ENCODE assay signal across 8 cellular contexts in the genomic region with DNA sequence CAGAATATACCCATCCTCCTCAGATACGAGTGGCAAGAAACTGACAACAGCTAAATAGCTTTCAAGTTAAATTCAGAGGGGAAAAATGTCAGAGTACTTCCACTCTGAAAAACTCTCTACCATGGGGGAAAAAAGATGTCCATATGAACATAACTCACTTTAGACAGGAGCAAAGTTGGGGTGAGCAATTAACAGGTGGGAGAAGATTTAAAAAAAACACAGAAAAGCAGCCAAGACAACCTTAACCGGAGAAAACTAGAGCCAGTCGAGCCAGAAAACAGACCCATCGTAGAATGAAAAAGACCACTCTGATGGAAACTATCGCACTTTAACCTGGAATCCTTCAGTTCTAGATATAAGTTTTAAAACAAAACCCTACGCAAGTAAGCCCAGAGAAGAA. TPM values are rescaled to one million over a fixed set of nuclear protein-coding genes. Genes with fewer than 3 reads are reported as not detected.
DNase-seq lines count a peak whose midpoint lies in the region; FAIRE-seq and TF ChIP-seq lines count a peak whose summit lies in the region.

No MANE protein-coding gene starts in this region.

- DNase-seq in right atrium auricular region (ENCODE audit: low spot score) = no peak
- DNase-seq in cardiac septum (ENCODE audit: low spot score) = no peak
- DNase-seq in bronchial epithelial cell (ENCODE audit: low read depth) = no peak
- DNase-seq in HUDEP-2 (lab: John Stamatoyannopoulos, UW; ENCODE audit: unreplicated experiment in 76 of 76) = no peak
- no peak for DNase-seq in ACHN
- DNase-seq in superior temporal gyrus (ENCODE audit: extremely low spot score) = no peak
- no peak for DNase-seq in frontal cortex (ENCODE audit: low spot score in 2 of 2)

- in situ Hi-C loops in ACHN (cut with HindIII; ENCODE audit: low pct_ligation_motif_present, low pct_unique_long_range_greater_than_20kb, low sequenced_read_pairs) = no loop called here

- H3K4me1 ChIP-seq in right atrium auricular region = peaks cover 0 to 30% of the 10 kb centered on the region in 2 donors
- H3K4me1 ChIP-seq in mucosa of rectum (ENCODE audit: control insufficient read depth in 2 of 2, insufficient read depth in 2 of 2, low read length in 2 of 2) = peaks cover 4 to 7% of the 10 kb centered on the region in 2 donors

- H3K36me3 ChIP-seq in right atrium auricular region (peaks cover 36% of the 10 kb centered on the region), bronchial epithelial cell (ENCODE audit: control insufficient read depth, insufficient read depth, low read length) (peaks cover 7% of the 10 kb centered on the region), mucosa of rectum (ENCODE audit: control insufficient read depth in 2 of 2, insufficient read depth in 2 of 2, low read length in 2 of 2) (peaks cover 17 to 27% of the 10 kb centered on the region in 2 donors)

- H3K27ac ChIP-seq in right atrium auricular region (peak overlapping the region; percentile 78 to 88), mucosa of rectum (ENCODE audit: low read depth in 2 of 2, low read length in 2 of 2) (peak overlapping the region; percentile 80 to 81)

- H3K4me3 ChIP-seq in right atrium auricular region (peak overlapping the region; percentile 63 to 69), bronchial epithelial cell (ENCODE audit: low read depth, low read length) (peak overlapping the region; percentile 57), mucosa of rectum (ENCODE audit: low read length in 2 of 2) (peak overlapping the region; percentile 69 to 91)

- H3K9me3 ChIP-seq in right atrium auricular region (no peaks in the 10 kb centered on the region), mucosa of rectum (ENCODE audit: control insufficient read depth in 2 of 2, low read length in 2 of 2) (no peaks in the 10 kb centered on the region)

- FAIRE-seq in bronchial epithelial cell (lab: Jason Lieb, UNC) (no peak), frontal cortex (lab: Jason Lieb, UNC) (no peak)

- TF ChIP-seq CTCF in right atrium auricular region (IDR thresholded peaks at IDR 0.05) = no peak
- TF ChIP-seq CTCF in bronchial epithelial cell (IDR thresholded peaks at IDR 0.05; ENCODE audit: insufficient read depth, low read length, severe bottlenecking) = no peak

- intact Hi-C loops in cardiac septum (cut with DNase I) = loop anchor here (5.0 kb wide), 1 partner anchor 48 kb away; the partner anchor contains the start of genes COG8 and NIP7

- H3K9ac ChIP-seq in mucosa of rectum (ENCODE audit: low read depth in 1 of 2, low read length in 2 of 2) = peak overlapping the region; percentile 78 to 83

- no peaks in the 10 kb centered on the region for H3K27me3 ChIP-seq in right atrium auricular region
- no peaks in the 10 kb centered on the region for H3K27me3 ChIP-seq in bronchial epithelial cell (ENCODE audit: control insufficient read depth, insufficient read depth, low read length)
- H3K27me3 ChIP-seq in mucosa of rectum (ENCODE audit: control insufficient read depth in 2 of 2, insufficient read depth in 2 of 2, low read length in 2 of 2) = no peaks in the 10 kb centered on the region

RNA-seq across cellular contexts. Expression of gene TERF2, which starts 0.8 kb away (rescaled TPM):
- total RNA-seq in right atrium auricular region (10 to 100 TPM; 17.1 to 19.2 TPM), cardiac septum (27.9 TPM), bronchial epithelial cell (9.1 and 10.0 TPM in 2 replicates), frontal cortex (110 TPM)

RNA-seq across cellular contexts. Expression of gene TMED6, which starts 33.4 kb away (rescaled TPM):
- total RNA-seq in right atrium auricular region (not detected), cardiac septum (0.38 TPM), bronchial epithelial cell (0.13 TPM in 1 of 2 replicates, not detected in the other), frontal cortex (not detected)

RNA-seq across cellular contexts. Expression of gene CYB5B, which starts 39.4 kb away (rescaled TPM):
- 10 to 100 TPM; 29.4 to 31.9 TPM for total RNA-seq in right atrium auricular region
- 53.2 TPM for total RNA-seq in cardiac septum
- 39.2 and 42.8 TPM in 2 replicates for total RNA-seq in bronchial epithelial cell
- total RNA-seq in frontal cortex = 49.3 TPM

RNA-seq across cellular contexts. Expression of gene NIP7, which starts 45.4 kb away (rescaled TPM):
- total RNA-seq in right atrium auricular region (1 to 10 TPM; 5.9 to 6.6 TPM), cardiac septum (10.6 TPM), bronchial epithelial cell (28.8 and 45.5 TPM in 2 replicates), frontal cortex (13.0 TPM)

RNA-seq across cellular contexts. Expression of gene COG8, which starts 45.6 kb away (rescaled TPM):
- 10 to 100 TPM; 24.4 to 31.8 TPM for total RNA-seq in right atrium auricular region
- total RNA-seq in cardiac septum = 21.6 TPM
- total RNA-seq in bronchial epithelial cell = 18.2 and 18.7 TPM in 2 replicates
- 41.6 TPM for total RNA-seq in frontal cortex
